Comparison of ENCODE assay signal across 1 cellular context in the genomic region with DNA sequence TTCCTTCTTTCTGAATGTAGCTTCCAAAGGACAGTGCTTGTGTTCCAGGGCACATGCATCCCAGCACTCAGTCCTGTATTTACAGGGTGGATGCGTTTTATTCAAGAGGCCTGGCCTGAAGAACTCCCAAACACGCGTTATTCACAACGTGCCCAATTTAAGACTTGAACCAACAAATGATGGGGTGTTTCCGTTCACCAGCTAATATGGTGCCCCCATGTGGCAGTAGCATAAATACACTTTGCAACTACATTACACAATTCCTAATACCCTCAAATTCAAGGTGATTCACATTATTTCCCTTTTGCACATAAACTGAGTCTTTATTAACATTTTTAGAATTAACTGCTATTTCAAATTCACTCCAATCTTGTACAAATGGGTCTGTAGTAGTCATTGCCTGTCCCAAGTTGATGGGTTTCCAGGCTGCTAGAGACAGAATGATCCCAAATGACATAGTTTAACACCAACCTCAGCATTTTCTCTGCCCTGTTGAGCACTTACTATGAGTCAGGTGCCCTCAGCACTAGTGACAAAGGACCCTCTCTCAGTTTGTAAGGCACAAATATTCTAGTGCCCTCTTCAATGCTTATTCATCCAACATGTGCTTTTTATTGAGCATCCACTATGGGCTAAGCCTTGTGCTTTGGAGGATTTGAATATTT.
TF ChIP-seq lines count a peak whose summit lies in the region.

No MANE protein-coding gene starts in this region.

TF ChIP-seq in H1, 55 proteins besides CTCF, POLR2A, EP300 and RAD21:
- TF ChIP-seq E2F6 (IDR thresholded peaks at IDR 0.05) = no peak
- TF ChIP-seq, protein P1, sequence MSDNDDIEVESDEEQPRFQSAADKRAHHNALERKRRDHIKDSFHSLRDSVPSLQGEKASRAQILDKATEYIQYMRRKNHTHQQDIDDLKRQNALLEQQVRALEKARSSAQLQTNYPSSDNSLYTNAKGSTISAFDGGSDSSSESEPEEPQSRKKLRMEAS (IDR thresholded peaks at IDR 0.05) = no peak
- peak; percentile 61; the same call in 1 of the 2 replicates for TF ChIP-seq CEBPB (IDR thresholded peaks at IDR 0.05; ENCODE audit: low read depth, low read length)
- no peak for TF ChIP-seq KDM5A (IDR thresholded peaks at IDR 0.05; ENCODE audit: low read length)
- no peak for TF ChIP-seq SIN3A (conservative IDR thresholded peaks at IDR 0.05 in 1 of 2, IDR thresholded peaks at IDR 0.05 in 1 of 2; ENCODE audit: low read depth in 1 of 2, low read length in 2 of 2)
- TF ChIP-seq KDM1A (IDR thresholded peaks at IDR 0.05; ENCODE audit: borderline replicate concordance, low read length) = no peak
- no peak for TF ChIP-seq USF2 (IDR thresholded peaks at IDR 0.05; ENCODE audit: low read length)
TF ChIP-seq in H1: peak in this region for 1.
